ENCODE assay signal across 22 cellular contexts in the genomic region with DNA sequence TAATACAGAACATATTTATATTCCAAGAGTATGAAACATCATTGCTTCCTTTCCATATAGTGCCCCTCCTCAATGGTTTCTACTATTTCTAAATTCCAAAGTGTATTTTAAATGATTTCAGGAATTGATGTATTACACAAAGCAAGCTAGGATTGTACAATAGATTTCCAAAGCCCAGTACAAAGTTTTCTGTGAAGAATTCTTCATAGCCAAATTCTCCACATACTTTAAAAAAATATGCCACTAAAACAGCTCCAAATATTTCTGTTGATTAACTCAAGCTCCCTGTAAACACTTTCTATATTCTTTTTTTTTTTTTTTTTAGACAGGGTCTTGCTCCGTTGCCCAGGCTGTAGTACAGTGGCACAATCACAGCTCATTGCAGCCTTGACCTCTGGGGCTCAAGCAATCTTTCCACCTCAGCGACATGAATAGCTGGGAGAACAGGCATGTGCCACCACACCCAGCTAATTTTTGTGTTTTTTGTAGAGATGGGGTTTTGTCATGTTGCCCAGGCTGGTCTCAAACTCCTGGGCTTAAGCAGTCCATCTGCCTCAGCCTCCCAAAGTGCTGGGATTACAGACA. TPM values are rescaled to one million over a fixed set of nuclear protein-coding genes. Genes with fewer than 3 reads are reported as not detected.
DNase-seq lines count a peak whose midpoint lies in the region; ATAC-seq, FAIRE-seq and TF ChIP-seq lines count a peak whose summit lies in the region.
"Had no signal": no experiment of that assay in that cellular context is flagged by ENCODE, and none has a peak within 500 bp of the region (broad histone marks: within the 10 kb centered on the region; RNA-seq: fewer than 3 reads in every experiment).

No MANE protein-coding gene starts in this region.

- intact Hi-C loops in K562 (cut with micrococcal nuclease), result no loop called here

- in situ Hi-C loops in K562 (cut with MboI), result no loop called here

- no peak for DNase-seq in CD4-positive, CD25-positive, alpha-beta regulatory T cell
- DNase-seq in HL-60 (ENCODE audit: low read depth in 1 of 2, low spot score in 1 of 2) (no peak), K562 (ENCODE audit: extremely low read depth in 1 of 4, low spot score in 3 of 4) (no peak)
- DNase-seq in naive thymus-derived CD8-positive, alpha-beta T cell, result no peak
- DNase-seq: activated naive CD4-positive, alpha-beta T cell treated with anti-CD3 and anti-CD28 coated beads, Interleukin-2, amount 50 U/mL, for 16 hours; activated T-cell treated with anti-CD3 and anti-CD28 coated beads, Interleukin-2, amount 50 U/mL, for 4 hours; caudate nucleus; COR-L47; dorsolateral prefrontal cortex; foreskin fibroblast; midbrain; NCI-H510A; psoas muscle; T1000; uterus had no signal

- no peak overlapping the region for H2AFZ ChIP-seq in K562 (ENCODE audit: low read depth, low read length)
- H2AFZ ChIP-seq: GM23338 had no signal

- H3K4me2 ChIP-seq in K562 (ENCODE audit: insufficient read depth, low read length), result no peak overlapping the region
- H3K4me2 ChIP-seq: GM23338 had no signal

- H3K27me3 ChIP-seq in CD4-positive, CD25-positive, alpha-beta regulatory T cell (ENCODE audit: control insufficient read depth, insufficient read depth, low read length), result no peaks in the 10 kb centered on the region
- H3K27me3 ChIP-seq in HL-60 (ENCODE audit: insufficient read depth, poor library complexity, severe bottlenecking) (no peaks in the 10 kb centered on the region), K562 (ENCODE audit: control insufficient read depth in 2 of 2, insufficient read depth in 2 of 2, low read length in 2 of 2) (no peaks in the 10 kb centered on the region)
- H3K27me3 ChIP-seq: ascending aorta, dorsolateral prefrontal cortex, suprapubic skin, uterus had no signal

- no peaks in the 10 kb centered on the region for H3K36me3 ChIP-seq in CD4-positive, CD25-positive, alpha-beta regulatory T cell (ENCODE audit: control insufficient read depth, insufficient read depth, low read length)
- peaks cover 12% of the 10 kb centered on the region; the same call in 2 of the 3 replicates for H3K36me3 ChIP-seq in K562 (ENCODE audit: control insufficient read depth, insufficient read depth, low read length)
- H3K36me3 ChIP-seq: ascending aorta, suprapubic skin, uterus had no signal

- CTCF ChIA-PET in K562 (lab: Yijun Ruan, JAX; ENCODE audit: low intra/inter-chr PET ratio), result no interaction called here

- H3K9me3 ChIP-seq in CD4-positive, CD25-positive, alpha-beta regulatory T cell (ENCODE audit: control insufficient read depth in 2 of 2, low read length in 2 of 2), result no peaks in the 10 kb centered on the region
- no peaks in the 10 kb centered on the region for H3K9me3 ChIP-seq in K562 (replicated peaks; ENCODE audit: control insufficient read depth, insufficient read depth, low read depth, low read length)
- H3K9me3 ChIP-seq: ascending aorta, psoas muscle, suprapubic skin, uterus had no signal

- 61% methylated on average over 2 of the region's 2 CpGs for WGBS in K562 (ENCODE audit: insufficient coverage, low coverage, missing lambda C conversion rate)

- peak overlapping the region; percentile 19 for H3K27ac ChIP-seq in CD4-positive, CD25-positive, alpha-beta regulatory T cell (ENCODE audit: insufficient read depth, low read length, poor library complexity, severe bottlenecking)
- peak overlapping the region; percentile 94 for H3K27ac ChIP-seq in HL-60 (replicated peaks)
- H3K27ac ChIP-seq in K562 (ENCODE audit: extremely low read depth, low read depth, low read length), result no peak overlapping the region
- H3K27ac ChIP-seq: ascending aorta, dorsolateral prefrontal cortex, psoas muscle, suprapubic skin, uterus had no signal

- BruUV-seq in K562 (replicated peaks; lab: Mats Ljungman, UMichigan), result no TSS peak

- H3K27ac Mint-ChIP-seq in CD4-positive, CD25-positive, alpha-beta regulatory T cell, result peak overlapping the region in 1 of 3 donors; percentile 43
- H3K27ac Mint-ChIP-seq in naive thymus-derived CD8-positive, alpha-beta T cell, result peak overlapping the region in 4 of 10 donors; percentile 6 to 96 (median 19)
- H3K27ac Mint-ChIP-seq: GM23338 had no signal

- no peak for FAIRE-seq in K562 (lab: Jason Lieb, UNC)

- peaks cover 86% of the 10 kb centered on the region for H3K4me1 ChIP-seq in CD4-positive, CD25-positive, alpha-beta regulatory T cell (ENCODE audit: control insufficient read depth, insufficient read depth, low read length, poor library complexity, severe bottlenecking)
- H3K4me1 ChIP-seq in K562 (replicated peaks in 1 of 2; ENCODE audit: control insufficient read depth in 2 of 2, insufficient read depth in 2 of 2, low read length in 2 of 2), result peaks cover 0 to 2% of the 10 kb centered on the region in 2 experiments; a peak in 3 of 5 replicates
- H3K4me1 ChIP-seq: uterus had no signal

- peaks cover 11% of the 10 kb centered on the region; the same call in 1 of the 2 replicates for H4K20me1 ChIP-seq in K562 (replicated peaks; ENCODE audit: control insufficient read depth, insufficient read depth, low read length)

- H3K27me3 Mint-ChIP-seq in CD4-positive, CD25-positive, alpha-beta regulatory T cell, result no peaks in the 10 kb centered on the region
- H3K27me3 Mint-ChIP-seq in naive thymus-derived CD8-positive, alpha-beta T cell, result no peaks in the 10 kb centered on the region

- H3K79me2 ChIP-seq in K562 (ENCODE audit: control insufficient read depth, insufficient read depth, low read length), result peaks cover 99% of the 10 kb centered on the region

- no peak for ATAC-seq in CD4-positive, CD25-positive, alpha-beta regulatory T cell (ENCODE audit: low read depth in 2 of 2)
- ATAC-seq in K562 (no peak), HG03045 (IDR thresholded peaks at IDR 0.05; ENCODE audit: unreplicated experiment) (no peak), GM18498 (IDR thresholded peaks at IDR 0.05; ENCODE audit: unreplicated experiment) (no peak), HG02610 (IDR thresholded peaks at IDR 0.05; ENCODE audit: unreplicated experiment) (no peak)
- ATAC-seq in naive thymus-derived CD8-positive, alpha-beta T cell, result no peak
- ATAC-seq: activated CD4-positive, CD25-positive, alpha-beta regulatory T cell treated with anti-CD3 and anti-CD28 coated beads, Interleukin-2, amount 50 U/mL, for 24 hours; activated T-cell treated with anti-CD3 and anti-CD28 coated beads, Interleukin-2, amount 50 U/mL, for 4 hours; GM23338; psoas muscle had no signal

- POLR2A ChIA-PET in K562 (lab: Yijun Ruan, JAX), result interaction anchor here (0.9 to 1.5 kb wide), 3 partner anchors 24 to 344 kb away, joined by 3 to 6 read pairs (median 4); no protein-coding TSS in a partner anchor
- POLR2A ChIA-PET in naive thymus-derived CD8-positive, alpha-beta T cell (lab: Charles Lee), result interaction anchor here (0.6 to 1.4 kb wide), 4 partner anchors 12 to 212 kb away, joined by 3 to 5 read pairs (median 4); no protein-coding TSS in a partner anchor

- TF ChIP-seq RAD21 in K562 (CRISPR knock-in tag; conservative IDR thresholded peaks at IDR 0.05 in 1 of 2, IDR thresholded peaks at IDR 0.05 in 1 of 2), result no peak

- peak overlapping the region in 3 of 4 donors; percentile 16 to 77 (median 76) for H3K4me3 Mint-ChIP-seq in CD4-positive, CD25-positive, alpha-beta regulatory T cell
- H3K4me3 Mint-ChIP-seq in naive thymus-derived CD8-positive, alpha-beta T cell, result peak overlapping the region in 9 of 10 donors; percentile 15 to 76 (median 67)
- H3K4me3 Mint-ChIP-seq: GM23338 had no signal

- H3K4me3 ChIP-seq in CD4-positive, CD25-positive, alpha-beta regulatory T cell (ENCODE audit: low read depth, low read length), result peak overlapping the region; percentile 100
- H3K4me3 ChIP-seq in HL-60 (replicated peaks; ENCODE audit: insufficient read depth, low read length) (no peak overlapping the region), K562 (no peak overlapping the region)
- H3K4me3 ChIP-seq: ascending aorta, dorsolateral prefrontal cortex, GM23338, psoas muscle, suprapubic skin, uterus had no signal

- peaks cover 13% of the 10 kb centered on the region for H3K36me3 Mint-ChIP-seq in CD4-positive, CD25-positive, alpha-beta regulatory T cell
- H3K36me3 Mint-ChIP-seq in naive thymus-derived CD8-positive, alpha-beta T cell, result peaks cover 0 to 34% (median 0%) of the 10 kb centered on the region in 3 donors

- no peak for TF ChIP-seq EP300 in K562 (IDR thresholded peaks at IDR 0.05; ENCODE audit: low read length)

- H3K9me1 ChIP-seq in K562 (ENCODE audit: control insufficient read depth, insufficient read depth, low read length), result no peaks in the 10 kb centered on the region

- no peaks in the 10 kb centered on the region for H3K9me3 Mint-ChIP-seq in CD4-positive, CD25-positive, alpha-beta regulatory T cell
- no peaks in the 10 kb centered on the region for H3K9me3 Mint-ChIP-seq in naive thymus-derived CD8-positive, alpha-beta T cell
- H3K9me3 Mint-ChIP-seq: activated T-cell treated with anti-CD3 and anti-CD28 coated beads, Interleukin-2, amount 50 U/mL, for 4 hours; GM23338 had no signal

- TF ChIP-seq POLR2A in K562 (conservative IDR thresholded peaks at IDR 0.05), result no peak

- TF ChIP-seq CTCF in HL-60 (IDR thresholded peaks at IDR 0.05; ENCODE audit: insufficient read depth, low read length) (no peak), K562 (IDR thresholded peaks at IDR 0.05 in 2 of 3, conservative IDR thresholded peaks at IDR 0.05 in 1 of 3; ENCODE audit: insufficient read depth in 2 of 3, low read depth in 1 of 3, low read length in 3 of 3) (no peak)

- H3K4me1 Mint-ChIP-seq in CD4-positive, CD25-positive, alpha-beta regulatory T cell, result peaks cover 52 to 98% (median 85%) of the 10 kb centered on the region in 4 donors
- H3K4me1 Mint-ChIP-seq in naive thymus-derived CD8-positive, alpha-beta T cell, result peaks cover 30 to 98% (median 92%) of the 10 kb centered on the region in 4 donors
- H3K4me1 Mint-ChIP-seq: GM23338 had no signal

- H3K9ac ChIP-seq in K562 (ENCODE audit: insufficient read depth in 1 of 2, low read depth in 2 of 2, low read length in 2 of 2), result no peak overlapping the region

RNA-seq across cellular contexts. Expression of a gene that starts 50.6 kb away (rescaled TPM):
- 285 TPM for total RNA-seq in CD4-positive, CD25-positive, alpha-beta regulatory T cell
- 100 to 1,000 TPM; 122 to 178 (median 141) TPM for polyA plus RNA-seq in CD4-positive, CD25-positive, alpha-beta regulatory T cell
- 23.9 and 37.6 TPM in 2 replicates for total RNA-seq in K562 (2011; cell fraction: chromatin; rRNA removed; ENCODE audit: low replicate concordance)
- total RNA-seq in K562 (2011; cell fraction: nucleolus; rRNA removed), result 21.8 and 23.3 TPM in 2 replicates
- total RNA-seq in K562 (2011; cell fraction: nucleoplasm; rRNA removed), result 22.6 and 28.2 TPM in 2 replicates
- 25.3 and 27.6 TPM in 2 replicates for total RNA-seq in K562 (2014; rRNA removed)
- total RNA-seq in K562 (2014; rRNA removed; fragmentation: Illumina TruSeq; extraction: Trizol), result 33.4 and 42.4 TPM in 2 replicates
- total RNA-seq in K562 (2015; rRNA removed; fragmentation: Illumina TruSeq; extraction: Trizol), result 27.6 and 30.4 TPM in 2 replicates
- 37.5 and 46.6 TPM in 2 replicates for total RNA-seq in K562 (2021)
- 35.2 and 35.5 TPM in 2 replicates for polyA plus RNA-seq in K562 (2011; rRNA removed)
- polyA plus RNA-seq in K562 (2011; cell fraction: cytosol; rRNA removed), result 21.9 and 24.0 TPM in 2 replicates
- polyA plus RNA-seq in K562 (2011; cell fraction: nucleus; rRNA removed), result 18.7 and 20.7 TPM in 2 replicates
- 32.5 and 37.9 TPM in 2 replicates for polyA plus RNA-seq in K562 (2012)
- 51.2 and 54.4 TPM in 2 replicates for polyA plus RNA-seq in K562 (2014; fragmentation: Illumina TruSeq; extraction: Trizol)
- polyA plus RNA-seq in K562 (2014; fragmentation: Nextera tagmentation; extraction: Ambion mirVana), result 10 to 100 TPM; 30.4 to 36.8 TPM
- 24.7 and 27.6 TPM in 2 replicates for polyA plus RNA-seq in K562 (2014; rRNA removed)
- polyA minus RNA-seq in K562 (2011; rRNA and poly(A)+ RNA removed), result 52.2 and 62.7 TPM in 2 replicates
- polyA minus RNA-seq in K562 (2011; cell fraction: cytosol; rRNA and poly(A)+ RNA removed), result 18.8 and 29.8 TPM in 2 replicates
- 23.0 and 28.3 TPM in 2 replicates for polyA minus RNA-seq in K562 (2011; cell fraction: nucleus; rRNA and poly(A)+ RNA removed)
- total RNA-seq in naive thymus-derived CD8-positive, alpha-beta T cell, result 100 to 1,000 TPM; 184 to 200 TPM
- 100 to 1,000 TPM; 127 to 155 (median 130) TPM for polyA plus RNA-seq in naive thymus-derived CD8-positive, alpha-beta T cell
